Comparison of ENCODE assay signal across 17 cellular contexts in genomic region chr1:45615885-45616284, GRCh38.
"Had no signal": no experiment of that assay in that cellular context is flagged by ENCODE, and none has a peak within 500 bp of the region (broad histone marks: within the 10 kb centered on the region; RNA-seq: fewer than 3 reads in every experiment).

No MANE protein-coding gene starts in this region.

- H3K4me3 Mint-ChIP-seq: activated T-cell treated with anti-CD3 and anti-CD28 coated beads, Interleukin-2, amount 50 U/mL, for 72 hours had no signal

- ATAC-seq: activated T-cell treated with anti-CD3 and anti-CD28 coated beads, Interleukin-2, amount 50 U/mL, for 72 hours; body of pancreas; heart left ventricle; psoas muscle; right cardiac atrium had no signal

- DNase-seq: activated CD4-positive, alpha-beta T cell treated with anti-CD3 and anti-CD28 coated beads, Interleukin-2, amount 50 U/mL, for 1 hour; activated CD4-positive, CD25-positive, alpha-beta regulatory T cell treated with anti-CD3 and anti-CD28 coated beads, Interleukin-2, amount 50 U/mL, for 72 hours; activated CD8-positive, alpha-beta memory T cell treated with anti-CD3 and anti-CD28 coated beads, Interleukin-2, amount 50 U/mL, for 4 hours; activated gamma-delta T cell treated with Interleukin-2 at 50 U/mL for 16 hours; activated T-cell treated with anti-CD3 and anti-CD28 coated beads, Interleukin-2, amount 50 U/mL, for 72 hours; body of pancreas; caudate nucleus; dorsolateral prefrontal cortex; heart left ventricle; kidney glomerular epithelial cell; left ventricle myocardium inferior; ovary; psoas muscle; right cardiac atrium; upper lobe of left lung had no signal

- H3K9me3 Mint-ChIP-seq: activated T-cell treated with anti-CD3 and anti-CD28 coated beads, Interleukin-2, amount 50 U/mL, for 72 hours had no signal

- H3K36me3 ChIP-seq: ovary had no signal

- H3K4me1 ChIP-seq: body of pancreas, psoas muscle had no signal

- H3K27ac Mint-ChIP-seq: activated T-cell treated with anti-CD3 and anti-CD28 coated beads, Interleukin-2, amount 50 U/mL, for 72 hours had no signal

- H3K4me3 ChIP-seq: body of pancreas, dorsolateral prefrontal cortex, heart left ventricle, left ventricle myocardium inferior, ovary, psoas muscle, skin epidermis, thoracic aorta, upper lobe of left lung had no signal

- H3K9me3 ChIP-seq: body of pancreas, heart left ventricle, left ventricle myocardium inferior, ovary, psoas muscle, thoracic aorta, upper lobe of left lung had no signal

- H3K27me3 ChIP-seq: body of pancreas, dorsolateral prefrontal cortex, heart left ventricle, ovary, upper lobe of left lung had no signal

- H3K27ac ChIP-seq: body of pancreas, dorsolateral prefrontal cortex, heart left ventricle, left ventricle myocardium inferior, ovary, psoas muscle, skin epidermis, thoracic aorta, upper lobe of left lung had no signal
